In the genomic region with DNA sequence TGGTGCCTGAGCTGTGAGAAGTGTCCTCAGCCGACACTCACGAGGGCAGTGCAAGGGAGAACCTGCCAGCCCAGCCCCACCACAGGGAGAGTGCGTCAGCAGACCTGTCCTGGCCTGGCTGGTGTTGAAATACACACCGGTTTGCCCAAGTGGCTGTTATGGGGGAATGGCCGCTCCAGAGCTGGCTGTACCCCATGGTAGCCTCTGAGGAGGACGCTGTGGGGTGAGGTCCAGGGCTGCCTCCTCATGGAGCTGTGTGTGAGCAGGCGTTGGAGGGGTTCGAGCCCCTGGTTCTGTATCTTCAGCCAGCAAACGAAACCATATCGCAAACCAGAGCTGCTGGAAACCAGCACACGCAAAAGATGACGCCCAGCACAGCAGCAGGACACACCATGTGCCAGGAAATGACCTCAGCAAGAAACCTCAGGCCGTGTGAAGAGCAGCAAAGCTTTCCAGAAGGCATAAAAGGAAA, we compare ENCODE assay signal across 11 cellular contexts. TPM values are rescaled to one million over a fixed set of nuclear protein-coding genes. Genes with fewer than 3 reads are reported as not detected.
DNase-seq lines count a peak whose midpoint lies in the region; ATAC-seq and TF ChIP-seq lines count a peak whose summit lies in the region.
"Had no signal": no experiment of that assay in that cellular context is flagged by ENCODE, and none has a peak within 500 bp of the region (broad histone marks: within the 10 kb centered on the region; RNA-seq: fewer than 3 reads in every experiment).

No MANE protein-coding gene starts in this region.

- H3K4me3 Mint-ChIP-seq in activated naive CD4-positive, alpha-beta T cell treated with anti-CD3 and anti-CD28 coated beads, Interleukin-2, amount 10 ng/mL, durations not matched to agents 7 days and 5 days = no peak overlapping the region
- H3K4me3 Mint-ChIP-seq: B cell, memory B cell had no signal

- peaks cover 10% of the 10 kb centered on the region for H3K4me1 Mint-ChIP-seq in activated naive CD4-positive, alpha-beta T cell treated with anti-CD3 and anti-CD28 coated beads, Interleukin-2, amount 10 ng/mL, durations not matched to agents 7 days and 5 days
- H3K4me1 Mint-ChIP-seq: B cell had no signal

- TF ChIP-seq CTCF in choroid plexus epithelial cell (conservative IDR thresholded peaks at IDR 0.05; ENCODE audit: low read depth, low read length) = no peak
- no peak for TF ChIP-seq CTCF in uterus (IDR thresholded peaks at IDR 0.05)

- no peaks in the 10 kb centered on the region for H3K9me3 Mint-ChIP-seq in activated naive CD4-positive, alpha-beta T cell treated with anti-CD3 and anti-CD28 coated beads, Interleukin-2, amount 10 ng/mL, durations not matched to agents 7 days and 5 days
- H3K9me3 Mint-ChIP-seq: memory B cell had no signal

- H3K4me3 ChIP-seq in choroid plexus epithelial cell (ENCODE audit: low read depth, low read length) = no peak overlapping the region
- H3K4me3 ChIP-seq in uterus = no peak overlapping the region

- peak overlapping the region; percentile 49 to 55 for H3K27ac ChIP-seq in uterus

- no peak for TF ChIP-seq POLR2A in uterus (IDR thresholded peaks at IDR 0.05)

- peaks cover 1% of the 10 kb centered on the region for H3K36me3 Mint-ChIP-seq in activated naive CD4-positive, alpha-beta T cell treated with anti-CD3 and anti-CD28 coated beads, Interleukin-2, amount 10 ng/mL, durations not matched to agents 7 days and 5 days

- CTCF ChIA-PET in activated naive CD4-positive, alpha-beta T cell treated with anti-CD3 and anti-CD28 coated beads, Interleukin-2, amount 10 ng/mL, durations not matched to agents 7 days and 5 days (lab: Charles Lee) = interaction anchor here (0.7 to 2.7 kb wide), 3 partner anchors 10 to 62 kb away, joined by 3 to 10 read pairs (median 4); a partner anchor contains a TSS

- no peaks in the 10 kb centered on the region for H3K36me3 ChIP-seq in uterus

- peak; percentile 41 for DNase-seq in activated naive CD4-positive, alpha-beta T cell treated with anti-CD3 and anti-CD28 coated beads, Interleukin-2, amount 10 ng/mL, durations not matched to agents 7 days and 5 days
- DNase-seq in activated naive CD4-positive, alpha-beta T cell treated with Interleukin-2 at 50 U/mL for 16 hours = no peak
- DNase-seq in choroid plexus epithelial cell (ENCODE audit: low read depth) = peak; percentile 97
- DNase-seq in medulla oblongata (ENCODE audit: extremely low spot score) = peak; percentile 51
- DNase-seq in uterus = peak; percentile 43 to 62
- no peak for DNase-seq in NCI-H510A treated with DMSO at 0.1 percent for 48 hours (lab: John Stamatoyannopoulos, UW)
- DNase-seq: T1000 had no signal

- H3K27ac Mint-ChIP-seq in activated naive CD4-positive, alpha-beta T cell treated with anti-CD3 and anti-CD28 coated beads, Interleukin-2, amount 10 ng/mL, durations not matched to agents 7 days and 5 days = peak overlapping the region; percentile 24
- H3K27ac Mint-ChIP-seq: B cell, memory B cell had no signal

- H3K4me1 ChIP-seq in uterus = no peaks in the 10 kb centered on the region

- ATAC-seq in HG02678 (IDR thresholded peaks at IDR 0.05; ENCODE audit: unreplicated experiment) = no peak
- ATAC-seq in HG03469 (IDR thresholded peaks at IDR 0.05; ENCODE audit: unreplicated experiment) = no peak

- H3K9me3 ChIP-seq in uterus = no peaks in the 10 kb centered on the region

- intact Hi-C loops in uterus (cut with DNase I; ENCODE audit: low total_unique reads) = no loop called here

- H3K27me3 ChIP-seq in uterus = no peaks in the 10 kb centered on the region

- H3K27me3 Mint-ChIP-seq in activated naive CD4-positive, alpha-beta T cell treated with anti-CD3 and anti-CD28 coated beads, Interleukin-2, amount 10 ng/mL, durations not matched to agents 7 days and 5 days = no peaks in the 10 kb centered on the region
- H3K27me3 Mint-ChIP-seq: B cell, memory B cell had no signal

RNA-seq across cellular contexts. Expression of a gene that starts 9.3 kb away (rescaled TPM):
- 10 to 100 TPM in 1 of 4 donors, 1 to 10 TPM in 3; 1.8 to 16.5 (median 7.5) TPM for total RNA-seq in uterus

Comparison
In these comparisons a context has a peak if more than half of its experiments do, and no peak if none do; other contexts are left out.
1. DNase-seq: peak in activated naive CD4-positive, alpha-beta T cell treated with anti-CD3 and anti-CD28 coated beads, Interleukin-2, amount 10 ng/mL, durations not matched to agents 7 days and 5 days (single experiment), choroid plexus epithelial cell (single experiment), medulla oblongata (single experiment) and uterus (2 of 2); none in activated naive CD4-positive, alpha-beta T cell treated with Interleukin-2 at 50 U/mL for 16 hours (single experiment) and NCI-H510A treated with DMSO at 0.1 percent for 48 hours (single experiment).